8 cellular contexts compared by ENCODE assay signal in the genomic region with DNA sequence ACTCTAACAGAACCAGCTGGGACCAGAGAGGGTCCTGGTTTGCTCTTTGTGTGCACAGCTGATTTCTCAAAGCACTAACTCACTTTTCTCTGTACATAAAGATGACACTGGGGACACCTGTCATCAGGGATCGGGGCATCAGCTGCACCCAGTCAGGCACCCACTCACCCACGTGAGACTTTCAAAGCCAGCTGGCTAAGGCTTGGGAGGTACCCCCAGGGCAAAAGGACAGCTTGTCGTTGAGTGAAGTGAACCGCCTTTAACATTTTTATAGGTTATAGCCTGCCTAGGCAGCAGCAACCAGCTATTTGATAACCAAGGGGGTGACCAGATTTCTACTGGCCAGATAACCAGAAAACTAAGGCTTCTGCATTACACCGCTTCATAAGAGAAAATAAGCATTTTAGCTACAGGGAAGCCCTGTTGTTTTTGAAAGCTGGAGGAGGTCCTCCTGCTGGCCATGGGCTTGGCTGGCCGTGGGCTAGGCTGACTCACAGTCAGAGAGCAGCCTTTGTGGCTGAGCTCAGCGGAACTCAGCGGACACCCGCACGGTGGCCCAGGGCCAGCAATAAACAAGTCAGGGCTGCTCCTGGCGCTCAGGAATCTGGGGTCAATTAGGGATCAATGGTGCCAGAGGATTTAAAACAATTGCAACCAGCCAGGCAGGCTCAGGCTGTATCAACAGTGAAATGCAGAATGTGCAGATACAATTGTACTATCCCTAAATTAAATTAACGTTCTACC. TPM values are rescaled to one million over a fixed set of nuclear protein-coding genes. Genes with fewer than 3 reads are reported as not detected.
DNase-seq lines count a peak whose midpoint lies in the region; ATAC-seq and TF ChIP-seq lines count a peak whose summit lies in the region.

No MANE protein-coding gene starts in this region.

- H3K4me1 ChIP-seq in esophagus squamous epithelium, result peaks cover 16 to 60% (median 32%) of the 10 kb centered on the region in 3 donors
- peaks cover 26% of the 10 kb centered on the region for H3K4me1 ChIP-seq in CD4-positive, alpha-beta memory T cell (ENCODE audit: insufficient read depth, low read length)

- H3K27me3 ChIP-seq in esophagus squamous epithelium, result no peaks in the 10 kb centered on the region
- H3K27me3 ChIP-seq in CD4-positive, alpha-beta memory T cell (ENCODE audit: insufficient read depth, low read length), result no peaks in the 10 kb centered on the region

- no peaks in the 10 kb centered on the region for H3K36me3 ChIP-seq in esophagus squamous epithelium
- H3K36me3 ChIP-seq in CD4-positive, alpha-beta memory T cell (ENCODE audit: insufficient read depth, low read length), result no peaks in the 10 kb centered on the region

- TF ChIP-seq CTCF in esophagus squamous epithelium (IDR thresholded peaks at IDR 0.05), result peak in 4 of 6 experiments; percentile 8 to 40 (median 28)
- TF ChIP-seq CTCF in nephron progenitor cell (IDR thresholded peaks at IDR 0.05), result no peak

- no peak overlapping the region for H3K27ac Mint-ChIP-seq in nephron progenitor cell
- H3K27ac Mint-ChIP-seq in CD4-positive, alpha-beta memory T cell, result peak overlapping the region in 1 of 7 donors; percentile 56
- no peak overlapping the region for H3K27ac Mint-ChIP-seq in natural killer cell treated with Interleukin-12 subunit alpha and Interleukin-12 subunit beta and Interleukin-15 and Interleukin-18, amount 100 ng/mL, for 72 hours

- POLR2A ChIA-PET in CD4-positive, alpha-beta memory T cell (lab: Charles Lee; ENCODE audit: partially characterized antibody), result interaction anchor here (1.0 kb wide), 1 partner anchor 117 kb away, joined by 3 read pairs; no protein-coding TSS in a partner anchor

- peaks cover 11% of the 10 kb centered on the region for H3K27me3 Mint-ChIP-seq in nephron progenitor cell (ENCODE audit: low read depth, poor library complexity)
- no peaks in the 10 kb centered on the region for H3K27me3 Mint-ChIP-seq in CD4-positive, alpha-beta memory T cell
- no peaks in the 10 kb centered on the region for H3K27me3 Mint-ChIP-seq in natural killer cell treated with Interleukin-12 subunit alpha and Interleukin-12 subunit beta and Interleukin-15 and Interleukin-18, amount 100 ng/mL, for 72 hours

- H3K9me3 Mint-ChIP-seq in nephron progenitor cell, result no peaks in the 10 kb centered on the region
- no peaks in the 10 kb centered on the region for H3K9me3 Mint-ChIP-seq in CD4-positive, alpha-beta memory T cell
- H3K9me3 Mint-ChIP-seq in natural killer cell treated with Interleukin-12 subunit alpha and Interleukin-12 subunit beta and Interleukin-15 and Interleukin-18, amount 100 ng/mL, for 72 hours, result no peaks in the 10 kb centered on the region

- peaks cover 45% of the 10 kb centered on the region for H3K4me1 Mint-ChIP-seq in nephron progenitor cell
- H3K4me1 Mint-ChIP-seq in CD4-positive, alpha-beta memory T cell, result peaks cover 16 to 32% (median 23%) of the 10 kb centered on the region in 4 donors
- peaks cover 27 to 34% of the 10 kb centered on the region in 2 donors for H3K4me1 Mint-ChIP-seq in natural killer cell treated with Interleukin-12 subunit alpha and Interleukin-12 subunit beta and Interleukin-15 and Interleukin-18, amount 100 ng/mL, for 72 hours (ENCODE audit: low read depth in 2 of 2)

- ATAC-seq in natural killer cell treated with Interleukin-12 subunit alpha and Interleukin-12 subunit beta and Interleukin-15 and Interleukin-18, amount 100 ng/mL, for 72 hours, result no peak
- ATAC-seq in HG03457 (IDR thresholded peaks at IDR 0.05; ENCODE audit: unreplicated experiment), result no peak

- no peak overlapping the region for H3K4me3 Mint-ChIP-seq in nephron progenitor cell
- H3K4me3 Mint-ChIP-seq in CD4-positive, alpha-beta memory T cell, result no peak overlapping the region
- no peak overlapping the region for H3K4me3 Mint-ChIP-seq in natural killer cell treated with Interleukin-12 subunit alpha and Interleukin-12 subunit beta and Interleukin-15 and Interleukin-18, amount 100 ng/mL, for 72 hours

- DNase-seq in DMS79 (lab: John Stamatoyannopoulos, UW) (peak; percentile 4), RKO (ENCODE audit: low spot score) (peak; percentile 42), esophagus squamous epithelium (lab: John Stamatoyannopoulos, UW) (no peak), nephron progenitor cell (peak; percentile 69)
- no peak for DNase-seq in stimulated activated CD4-positive, alpha-beta T cell treated with anti-CD3 and anti-CD28 coated beads, Interleukin-1b, Interleukin-23, amount 100 ng/mL, for 48 hours
- DNase-seq in CD4-positive, alpha-beta memory T cell, result no peak
- DNase-seq in natural killer cell treated with Interleukin-12 subunit alpha and Interleukin-12 subunit beta and Interleukin-15 and Interleukin-18, amount 100 ng/mL, for 72 hours (ENCODE audit: low spot score), result no peak

- intact Hi-C loops in esophagus squamous epithelium (cut with DNase I), result loop anchor here (10.0 kb wide), 1 partner anchor 328 kb away; a partner anchor contains a TSS
- intact Hi-C loops in CD4-positive, alpha-beta memory T cell (cut with micrococcal nuclease), result no loop called here

- no peaks in the 10 kb centered on the region for H3K9me3 ChIP-seq in esophagus squamous epithelium
- H3K9me3 ChIP-seq in CD4-positive, alpha-beta memory T cell (ENCODE audit: control insufficient read depth in 1 of 2, low read length in 2 of 2), result no peaks in the 10 kb centered on the region

- WGBS in esophagus squamous epithelium, 2 donors, result 14 to 38% methylated on average over 6 to 11 of the region's 12 CpGs

- no peaks in the 10 kb centered on the region for H3K36me3 Mint-ChIP-seq in nephron progenitor cell (ENCODE audit: low read depth)
- no peaks in the 10 kb centered on the region for H3K36me3 Mint-ChIP-seq in CD4-positive, alpha-beta memory T cell
- no peaks in the 10 kb centered on the region for H3K36me3 Mint-ChIP-seq in natural killer cell treated with Interleukin-12 subunit alpha and Interleukin-12 subunit beta and Interleukin-15 and Interleukin-18, amount 100 ng/mL, for 72 hours

- peak overlapping the region in 1 of 4 donors; percentile 35 for H3K4me3 ChIP-seq in esophagus squamous epithelium
- no peak overlapping the region for H3K4me3 ChIP-seq in CD4-positive, alpha-beta memory T cell (ENCODE audit: low read length in 2 of 2)

- no peak for TF ChIP-seq POLR2A in esophagus squamous epithelium (IDR thresholded peaks at IDR 0.05)

- H3K27ac ChIP-seq in esophagus squamous epithelium, result peak overlapping the region; percentile 44 to 74 (median 64)
- H3K27ac ChIP-seq in CD4-positive, alpha-beta memory T cell (ENCODE audit: low read depth, low read length), result no peak overlapping the region

- CTCF ChIA-PET in CD4-positive, alpha-beta memory T cell (lab: Charles Lee; ENCODE audit: partially characterized antibody), result interaction anchor here (1.8 kb wide), 1 partner anchor 10 kb away, joined by 8 read pairs; no protein-coding TSS in a partner anchor

RNA-seq across cellular contexts. Expression of a gene that starts 57.1 kb away (rescaled TPM):
- 10 to 100 TPM in 2 of 4 donors, 1 to 10 TPM in 2; 4.7 to 21.5 (median 12.7) TPM for total RNA-seq in esophagus squamous epithelium
- 10 to 100 TPM; 53.7 to 54.0 TPM for total RNA-seq in CD4-positive, alpha-beta memory T cell
- polyA plus RNA-seq in CD4-positive, alpha-beta memory T cell, result 100 to 1,000 TPM; 377 to 569 TPM
- total RNA-seq in natural killer cell treated with Interleukin-12 subunit alpha and Interleukin-12 subunit beta and Interleukin-15 and Interleukin-18, amount 100 ng/mL, for 72 hours, result 100 to 1,000 TPM in 1 of 2 donors, 10 to 100 TPM in 1; 49.8 to 173 TPM

Comparison
In these comparisons a context has a peak if more than half of its experiments do, and no peak if none do; other contexts are left out.
1. DNase-seq: peak in DMS79 (single experiment), RKO (single experiment) and nephron progenitor cell (single experiment); none in esophagus squamous epithelium (single experiment), stimulated activated CD4-positive, alpha-beta T cell treated with anti-CD3 and anti-CD28 coated beads, Interleukin-1b, Interleukin-23, amount 100 ng/mL, for 48 hours (single experiment), CD4-positive, alpha-beta memory T cell (0 of 5) and natural killer cell treated with Interleukin-12 subunit alpha and Interleukin-12 subunit beta and Interleukin-15 and Interleukin-18, amount 100 ng/mL, for 72 hours (single experiment).